In the genomic region with DNA sequence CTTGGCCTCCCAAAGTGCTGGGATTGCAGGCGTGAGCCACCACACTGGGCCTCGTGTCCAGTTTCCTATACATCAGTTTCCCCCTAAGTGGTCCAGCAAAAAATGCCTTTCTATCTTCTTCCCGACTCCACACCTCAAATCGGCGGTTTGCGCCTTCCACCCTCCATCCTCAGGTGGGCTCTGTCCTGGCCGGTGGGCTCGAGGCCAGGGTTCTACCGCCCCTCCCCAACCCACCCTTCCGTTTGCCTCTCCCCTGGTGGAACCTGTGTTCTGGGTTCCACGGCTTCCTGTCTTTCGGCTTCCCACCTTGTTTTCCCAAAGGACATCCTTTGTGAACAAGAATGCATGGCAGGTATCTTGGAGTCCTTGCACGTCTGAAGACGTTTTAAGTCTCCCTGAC, we compare ENCODE assay signal across 6 cellular contexts.
"Had no signal": no experiment of that assay in that cellular context is flagged by ENCODE, and none has a peak within 500 bp of the region (broad histone marks: within the 10 kb centered on the region; RNA-seq: fewer than 3 reads in every experiment).

No MANE protein-coding gene starts in this region.

- H3K4me3 ChIP-seq: K562 had no signal

- H3K4me3 Mint-ChIP-seq: IgD-negative memory B cell had no signal

- H3K27ac ChIP-seq: HL-60 had no signal

- ATAC-seq: K562 had no signal

- H3K27ac Mint-ChIP-seq: IgD-negative memory B cell had no signal

- DNase-seq: IMR-90, KBM-7, KG1 had no signal

- H3K36me3 Mint-ChIP-seq: IgD-negative memory B cell had no signal
